1 cellular context compared by ENCODE assay signal in the genomic region with DNA sequence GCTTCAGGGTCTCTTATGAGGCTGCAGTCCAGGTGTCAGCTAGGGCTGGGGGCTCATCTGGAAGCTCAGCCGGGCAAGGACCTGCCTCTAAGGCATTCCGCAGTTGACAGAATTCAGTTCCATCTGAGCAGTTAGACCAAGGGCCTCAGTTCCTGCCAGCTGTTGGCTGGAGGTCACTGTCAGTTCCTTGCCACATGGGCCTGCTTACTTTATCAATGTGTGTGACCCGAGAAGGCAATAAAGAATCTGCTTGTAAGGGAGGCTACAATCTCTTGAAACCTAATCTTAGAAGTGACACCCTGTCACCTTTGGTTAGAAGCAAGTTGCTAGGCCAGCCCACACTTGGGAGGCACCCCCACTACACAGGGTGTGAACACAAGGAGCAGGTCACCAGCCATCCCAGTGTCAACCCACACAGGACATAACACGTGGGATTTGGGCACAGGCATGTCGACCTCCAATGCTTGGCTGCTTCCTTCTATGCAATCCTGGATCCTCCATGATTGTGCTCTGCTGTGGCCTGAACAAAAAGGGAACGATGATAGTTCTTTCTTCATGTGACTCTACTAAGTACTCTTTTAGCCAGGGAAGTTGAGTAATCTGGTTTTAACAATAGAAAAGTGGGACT.
TF ChIP-seq lines count a peak whose summit lies in the region.

No MANE protein-coding gene starts in this region.

TF ChIP-seq in H1, 55 proteins besides CTCF, POLR2A, EP300 and RAD21 (continued from another document):
- TF ChIP-seq TAF1 (IDR thresholded peaks at IDR 0.05; ENCODE audit: low read depth, low read length) (no peak), TBP (IDR thresholded peaks at IDR 0.05; ENCODE audit: low read depth, low read length) (no peak), CTBP2 (IDR thresholded peaks at IDR 0.05; ENCODE audit: borderline replicate concordance, insufficient read depth, insufficient read length, low read length) (no peak), GABPA (IDR thresholded peaks at IDR 0.05; ENCODE audit: borderline replicate concordance, insufficient read depth, low read length) (no peak), NRF1 (IDR thresholded peaks at IDR 0.05; ENCODE audit: low read depth, low read length) (no peak), KDM5A (IDR thresholded peaks at IDR 0.05; ENCODE audit: low read length) (no peak), EGR1 (IDR thresholded peaks at IDR 0.05; ENCODE audit: borderline replicate concordance, low read depth, low read length) (no peak), HDAC2 (IDR thresholded peaks at IDR 0.05; ENCODE audit: borderline replicate concordance in 1 of 2, low read depth in 2 of 2, low read length in 2 of 2) (no peak), RBBP5 (IDR thresholded peaks at IDR 0.05; ENCODE audit: borderline replicate concordance, low read depth, low read length) (no peak), CBX8 (IDR thresholded peaks at IDR 0.05; ENCODE audit: borderline replicate concordance, low read depth, low read length) (no peak), CEBPB (IDR thresholded peaks at IDR 0.05; ENCODE audit: low read depth, low read length) (no peak), SRF (IDR thresholded peaks at IDR 0.05; ENCODE audit: low read depth, low read length) (no peak), BCL11A (IDR thresholded peaks at IDR 0.05; ENCODE audit: low read depth in 2 of 2, low read length in 2 of 2) (no peak), CHD7 (IDR thresholded peaks at IDR 0.05; ENCODE audit: insufficient replicate concordance, low read length) (no peak), CHD1 (IDR thresholded peaks at IDR 0.05; ENCODE audit: low read depth, low read length) (no peak), MAX (IDR thresholded peaks at IDR 0.05) (no peak)
- TF ChIP-seq, protein P1, sequence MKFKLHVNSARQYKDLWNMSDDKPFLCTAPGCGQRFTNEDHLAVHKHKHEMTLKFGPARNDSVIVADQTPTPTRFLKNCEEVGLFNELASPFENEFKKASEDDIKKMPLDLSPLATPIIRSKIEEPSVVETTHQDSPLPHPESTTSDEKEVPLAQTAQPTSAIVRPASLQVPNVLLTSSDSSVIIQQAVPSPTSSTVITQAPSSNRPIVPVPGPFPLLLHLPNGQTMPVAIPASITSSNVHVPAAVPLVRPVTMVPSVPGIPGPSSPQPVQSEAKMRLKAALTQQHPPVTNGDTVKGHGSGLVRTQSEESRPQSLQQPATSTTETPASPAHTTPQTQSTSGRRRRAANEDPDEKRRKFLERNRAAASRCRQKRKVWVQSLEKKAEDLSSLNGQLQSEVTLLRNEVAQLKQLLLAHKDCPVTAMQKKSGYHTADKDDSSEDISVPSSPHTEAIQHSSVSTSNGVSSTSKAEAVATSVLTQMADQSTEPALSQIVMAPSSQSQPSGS (IDR thresholded peaks at IDR 0.05; ENCODE audit: low read length): no peak
